ENCODE assay signal across 1 cellular context in genomic region chr15:70703483-70703882, GRCh38.
TF ChIP-seq lines count a peak whose summit lies in the region.

No MANE protein-coding gene starts in this region.

TF ChIP-seq in HepG2, 621 proteins besides CTCF, POLR2A, EP300 and RAD21 (continued from another document):
- TF ChIP-seq, protein P1, sequence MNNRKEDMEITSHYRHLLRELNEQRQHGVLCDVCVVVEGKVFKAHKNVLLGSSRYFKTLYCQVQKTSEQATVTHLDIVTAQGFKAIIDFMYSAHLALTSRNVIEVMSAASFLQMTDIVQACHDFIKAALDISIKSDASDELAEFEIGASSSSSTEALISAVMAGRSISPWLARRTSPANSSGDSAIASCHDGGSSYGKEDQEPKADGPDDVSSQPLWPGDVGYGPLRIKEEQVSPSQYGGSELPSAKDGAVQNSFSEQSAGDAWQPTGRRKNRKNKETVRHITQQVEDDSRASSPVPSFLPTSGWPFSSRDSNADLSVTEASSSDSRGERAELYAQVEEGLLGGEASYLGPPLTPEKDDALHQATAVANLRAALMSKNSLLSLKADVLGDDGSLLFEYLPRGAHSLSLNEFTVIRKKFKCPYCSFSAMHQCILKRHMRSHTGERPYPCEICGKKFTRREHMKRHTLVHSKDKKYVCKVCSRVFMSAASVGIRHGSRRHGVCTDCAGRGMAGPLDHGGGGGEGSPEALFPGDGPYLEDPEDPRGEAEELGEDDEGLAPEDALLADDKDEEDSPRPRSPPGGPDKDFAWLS (CRISPR knock-in tag; IDR thresholded peaks at IDR 0.05; ENCODE audit: borderline replicate concordance) = no peak
- no peak for TF ChIP-seq SNAPC2 (CRISPR knock-in tag; IDR thresholded peaks at IDR 0.05)
